In genomic region chr19:43432866-43433673, GRCh38 we compare ENCODE assay signal across 8 cellular contexts. TPM values are rescaled to one million over a fixed set of nuclear protein-coding genes. Genes with fewer than 3 reads are reported as not detected.
DNase-seq lines count a peak whose midpoint lies in the region; ATAC-seq and TF ChIP-seq lines count a peak whose summit lies in the region.

No MANE protein-coding gene starts in this region.

- no peaks in the 10 kb centered on the region for H3K9me3 Mint-ChIP-seq in immature natural killer cell

- intact Hi-C loops in ascending aorta (cut with DNase I): no loop called here

- H3K4me3 Mint-ChIP-seq in immature natural killer cell: no peak overlapping the region

- H3K4me1 Mint-ChIP-seq in immature natural killer cell: peaks cover 16 to 17% of the 10 kb centered on the region in 2 donors

- H3K36me3 Mint-ChIP-seq in immature natural killer cell: no peaks in the 10 kb centered on the region

- H3K27me3 Mint-ChIP-seq in immature natural killer cell (ENCODE audit: low read depth in 3 of 3): peaks cover 0 to 2% (median 1%) of the 10 kb centered on the region in 3 donors

- H3K4me1 ChIP-seq in ascending aorta: no peaks in the 10 kb centered on the region

- H3K27ac Mint-ChIP-seq in immature natural killer cell: peak overlapping the region in 4 of 6 donors; percentile 16 to 60 (median 18)

- DNase-seq in GM12865 (ENCODE audit: low read depth): peak; percentile 58
- DNase-seq in MV-4-11 (lab: John Stamatoyannopoulos, UW): peak; percentile 47
- peak; percentile 61 for DNase-seq in T-helper 9 cell
- peak in 1 of 2 donors; percentile 70 for DNase-seq in ascending aorta (ENCODE audit: low spot score in 2 of 2)
- peak; percentile 52 to 67 (median 61) for DNase-seq in immature natural killer cell
- peak; percentile 50 for DNase-seq in stimulated activated CD4-positive, alpha-beta T cell treated with anti-CD3 and anti-CD28 coated beads, Interleukin-2, amount 100 ng/mL, for 4 hours (ENCODE audit: low read depth)
- DNase-seq in NCI-H345 (lab: John Stamatoyannopoulos, UW): no peak

- no peaks in the 10 kb centered on the region for H3K27me3 ChIP-seq in ascending aorta

- no peak for ATAC-seq in GM18873 (IDR thresholded peaks at IDR 0.05; ENCODE audit: low FRiP score, unreplicated experiment)

- no peaks in the 10 kb centered on the region for H3K36me3 ChIP-seq in ascending aorta

- peak; percentile 88 for TF ChIP-seq CTCF in GM12865 (IDR thresholded peaks at IDR 0.05; ENCODE audit: insufficient read depth, low read depth, low read length, missing control alignments)
- TF ChIP-seq CTCF in ascending aorta (IDR thresholded peaks at IDR 0.05): peak in 2 of 3 experiments; percentile 53 to 62

- no peak overlapping the region for H3K27ac ChIP-seq in ascending aorta

- H3K9me3 ChIP-seq in ascending aorta: no peaks in the 10 kb centered on the region

- H3K4me3 ChIP-seq in GM12865 (ENCODE audit: low read depth, low read length): no peak overlapping the region
- H3K4me3 ChIP-seq in ascending aorta: no peak overlapping the region

RNA-seq across cellular contexts. Expression of gene TEX101, which starts 18.4 kb away (rescaled TPM):
- not detected for total RNA-seq in ascending aorta
- not detected for polyA plus RNA-seq in immature natural killer cell

RNA-seq across cellular contexts. Expression of gene LYPD3, which starts 32.3 kb away (rescaled TPM):
- not detected for total RNA-seq in ascending aorta
- polyA plus RNA-seq in immature natural killer cell: 1 to 10 TPM; 1.3 to 2.4 (median 1.4) TPM
